Comparison of ENCODE assay signal across 29 cellular contexts in genomic region chr2:46469116-46469515, GRCh38. TPM values are rescaled to one million over a fixed set of nuclear protein-coding genes. Genes with fewer than 3 reads are reported as not detected.
"Had no signal": no experiment of that assay in that cellular context is flagged by ENCODE, and none has a peak within 500 bp of the region (broad histone marks: within the 10 kb centered on the region; RNA-seq: fewer than 3 reads in every experiment).

No MANE protein-coding gene starts in this region.

- H3K4me3 Mint-ChIP-seq: activated CD8-positive, alpha-beta T cell treated with anti-CD3 and anti-CD28 coated beads, Interleukin-2, amount 10 ng/mL, durations not matched to agents 7 days and 5 days; activated naive CD8-positive, alpha-beta T cell treated with anti-CD3 and anti-CD28 coated beads, Interleukin-2, amount 10 ng/mL, durations not matched to agents 7 days and 5 days; T-cell; WTC11 had no signal

- H3K9me3 Mint-ChIP-seq: T-cell had no signal

- H3K36me3 ChIP-seq: breast epithelium had no signal

- H3K36me3 Mint-ChIP-seq: activated naive CD8-positive, alpha-beta T cell treated with anti-CD3 and anti-CD28 coated beads, Interleukin-2, amount 10 ng/mL, durations not matched to agents 7 days and 5 days; WTC11 had no signal

- H3K27me3 ChIP-seq: breast epithelium had no signal

- H3K27ac ChIP-seq: SK-N-MC had no signal

- H3K9me3 ChIP-seq: breast epithelium had no signal

- DNase-seq: activated CD4-positive, alpha-beta T cell treated with anti-CD3 and anti-CD28 coated beads for 48 hours; activated CD4-positive, alpha-beta T cell treated with anti-CD3 and anti-CD28 coated beads, Interleukin-2, amount 50 U/mL, for 4 hours; activated CD4-positive, CD25-positive, alpha-beta regulatory T cell treated with anti-CD3 and anti-CD28 coated beads, Interleukin-2, amount 50 U/mL, for 72 hours; activated CD8-positive, alpha-beta memory T cell treated with anti-CD3 and anti-CD28 coated beads, Interleukin-2, amount 50 U/mL, for 48 hours; activated CD8-positive, alpha-beta T cell treated with anti-CD3 and anti-CD28 coated beads, Interleukin-2, amount 10 ng/mL, durations not matched to agents 7 days and 5 days; activated naive CD4-positive, alpha-beta T cell treated with anti-CD3 and anti-CD28 coated beads, Interleukin-2, amount 50 U/mL, for 16 hours; activated naive CD8-positive, alpha-beta T cell treated with anti-CD3 and anti-CD28 coated beads, Interleukin-2, amount 10 ng/mL, durations not matched to agents 7 days and 5 days; activated T-cell treated with anti-CD3 and anti-CD28 coated beads, Interleukin-2, amount 50 U/mL, for 1 hour; aorta; KBM-7; NCI-H1092 treated with DMSO at 0.1 percent for 48 hours; NCI-H1417 treated with DMSO at 0.1 percent for 48 hours; NCI-H1694; NCI-H2029 treated with DMSO at 0.1 percent for 48 hours; NCI-H345; NCI-H510A; NCI-H526 treated with DMSO at 0.1 percent for 48 hours; NCI-H82; RPMI8226; T-cell had no signal

- H3K27me3 Mint-ChIP-seq: T-cell had no signal

- H3K27ac Mint-ChIP-seq: activated CD8-positive, alpha-beta T cell treated with anti-CD3 and anti-CD28 coated beads, Interleukin-2, amount 10 ng/mL, durations not matched to agents 7 days and 5 days; activated naive CD8-positive, alpha-beta T cell treated with anti-CD3 and anti-CD28 coated beads, Interleukin-2, amount 10 ng/mL, durations not matched to agents 7 days and 5 days; T-cell; WTC11 had no signal

- H3K4me3 ChIP-seq: breast epithelium, SK-N-MC had no signal

- H3K4me1 ChIP-seq: breast epithelium had no signal

- ATAC-seq: activated CD8-positive, alpha-beta T cell treated with anti-CD3 and anti-CD28 coated beads, Interleukin-2, amount 10 ng/mL, durations not matched to agents 7 days and 5 days; Panc1; Right ventricle myocardium inferior; T-cell; WTC11 had no signal

RNA-seq across cellular contexts. Expression of gene TMEM247, which starts 10.2 kb away (rescaled TPM):
- total RNA-seq: activated CD8-positive, alpha-beta T cell treated with anti-CD3 and anti-CD28 coated beads, Interleukin-2, amount 10 ng/mL, durations not matched to agents 7 days and 5 days; activated naive CD8-positive, alpha-beta T cell treated with anti-CD3 and anti-CD28 coated beads, Interleukin-2, amount 10 ng/mL, durations not matched to agents 7 days and 5 days; aorta; breast epithelium; LHCN-M2; M059J; OCI-LY7; Right ventricle myocardium inferior; T-cell; T-helper 2 cell treated with Interferon-gamma antibody and Interleukin-4, amounts not matched to agents 100 ng/mL and 5 ng/mL, for 36 hours; WTC11 had no signal
- polyA plus RNA-seq: aorta had no signal
